Comparison of ENCODE assay signal across 35 cellular contexts in genomic region chr12:113886721-113887120, GRCh38.
"Had no signal": no experiment of that assay in that cellular context is flagged by ENCODE, and none has a peak within 500 bp of the region (broad histone marks: within the 10 kb centered on the region; RNA-seq: fewer than 3 reads in every experiment).

No MANE protein-coding gene starts in this region.

- H3K27ac ChIP-seq: KMS-11 had no signal

- DNase-seq: Karpas-422, Kasumi-1, KBM-7, KG1, MG63, MM.1S, MV-4-11, NCI-H1048, NCI-H1092, NCI-H1092 treated with DMSO at 0.1 percent for 48 hours, NCI-H1105, NCI-H1105 treated with DMSO at 0.1 percent for 48 hours, NCI-H1417, NCI-H1417 treated with DMSO at 0.1 percent for 48 hours, NCI-H1436, NCI-H1436 treated with DMSO at 0.1 percent for 48 hours, NCI-H146, NCI-H1694, NCI-H1694 treated with DMSO at 0.1 percent for 48 hours, NCI-H187, NCI-H187 treated with DMSO at 0.1 percent for 48 hours, NCI-H1930, NCI-H2029, NCI-H2029 treated with DMSO at 0.1 percent for 48 hours, NCI-H2081, NCI-H2081 treated with DMSO at 0.1 percent for 48 hours, NCI-H2107, NCI-H2171, NCI-H2171 treated with DMSO at 0.1 percent for 48 hours, NCI-H2227 treated with DMSO at 0.1 percent for 48 hours, NCI-H226, NCI-H345, NCI-H446, NCI-H446 treated with DMSO at 0.1 percent for 48 hours had no signal

- H3K4me3 ChIP-seq: MG63 had no signal

- H3K36me3 ChIP-seq: MG63 had no signal

- H3K4me2 ChIP-seq: KMS-11 had no signal

- H3K9me3 ChIP-seq: MG63 had no signal

- H3K9ac ChIP-seq: KMS-11 had no signal

- H3K27me3 ChIP-seq: MG63 had no signal
